8 cellular contexts compared by ENCODE assay signal in genomic region chr12:47773858-47774580, GRCh38. TPM values are rescaled to one million over a fixed set of nuclear protein-coding genes. Genes with fewer than 3 reads are reported as not detected.
A peak's percentile ranks its signal among the peaks of the same experiment; 100 is the strongest.
DNase-seq lines count a peak whose midpoint lies in the region; ATAC-seq, FAIRE-seq and TF ChIP-seq lines count a peak whose summit lies in the region.

No MANE protein-coding gene starts in this region.

- intact Hi-C loops in Right ventricle myocardium superior (cut with DNase I) = no loop called here
- intact Hi-C loops in gastrocnemius medialis (cut with DNase I; ENCODE audit: low total_unique reads) = loop anchor here (2.0 kb wide), 1 partner anchor 65 kb away; no protein-coding TSS in a partner anchor

- H3K9me3 ChIP-seq in GM23248 (ENCODE audit: low read depth) (no peaks in the 10 kb centered on the region), T-helper 17 cell (ENCODE audit: control insufficient read depth, low read length, poor library complexity, severe bottlenecking) (no peaks in the 10 kb centered on the region), gastrocnemius medialis (no peaks in the 10 kb centered on the region)

- H3K27ac ChIP-seq in GM23248 (no peak overlapping the region), gastrocnemius medialis (peak overlapping the region; percentile 76 to 93 (median 90))

- WGBS in GM23248 (ENCODE audit: low coverage in 1 of 2, low lambda C conversion rate in 2 of 2, missing lambda C conversion rate in 2 of 2), 2 experiments = 66 to 67% methylated on average over 14 of the region's 14 CpGs

- no peaks in the 10 kb centered on the region for H3K27me3 Mint-ChIP-seq in T-helper 17 cell

- H3K79me2 ChIP-seq in GM23248 (ENCODE audit: insufficient read depth) = no peaks in the 10 kb centered on the region

- H3K4me1 Mint-ChIP-seq in T-helper 17 cell = peaks cover 14% of the 10 kb centered on the region

- peaks cover 12% of the 10 kb centered on the region for H3F3A ChIP-seq in GM23248 (ENCODE audit: insufficient read depth)

- peaks cover 40% of the 10 kb centered on the region for H3K4me1 ChIP-seq in GM23248 (ENCODE audit: insufficient read depth)
- H3K4me1 ChIP-seq in gastrocnemius medialis = peaks cover 54 to 62% of the 10 kb centered on the region in 2 donors

- no peak for FAIRE-seq in GM12891 (lab: Jason Lieb, UNC)

- H3K27ac Mint-ChIP-seq in T-helper 17 cell = peak overlapping the region; percentile 81

- H3K27me3 ChIP-seq in GM23248 (replicated peaks; ENCODE audit: insufficient read depth) (no peaks in the 10 kb centered on the region), gastrocnemius medialis (no peaks in the 10 kb centered on the region)

- H3K9me2 ChIP-seq in GM23248 (ENCODE audit: insufficient read depth) = no peaks in the 10 kb centered on the region

- no peak for ATAC-seq in T-helper 17 cell
- peak; percentile 4 for ATAC-seq in Right ventricle myocardium superior (ENCODE audit: poor library complexity)
- ATAC-seq in gastrocnemius medialis = peak; percentile 4 to 6

- peak overlapping the region; percentile 72 for H3K9ac ChIP-seq in GM23248

- peak overlapping the region; percentile 82 for H3K4me3 ChIP-seq in GM23248
- peak overlapping the region; percentile 70 to 97 (median 79) for H3K4me3 ChIP-seq in gastrocnemius medialis

- in situ Hi-C loops in GM23248 (cut with MboI) = no loop called here
- in situ Hi-C loops in gastrocnemius medialis (cut with MboI; ENCODE audit: low sequenced_read_pairs in 4 of 4) = loop anchor here in 2 of 4 donors (10.0 kb wide), 1 partner anchor 59 kb away; no protein-coding TSS in a partner anchor

- peak overlapping the region; percentile 44 for H3K4me2 ChIP-seq in GM23248 (ENCODE audit: unreplicated experiment)

- H2AFZ ChIP-seq in GM23248 = peak overlapping the region; percentile 81

- DNase-seq in GM23248 (peak; percentile 32), T-helper 17 cell (no peak), Right ventricle myocardium superior (no peak), gastrocnemius medialis (no peak), DMS 273 treated with DMSO at 0.1 percent for 48 hours (lab: John Stamatoyannopoulos, UW) (no peak), NCI-H524 treated with DMSO at 0.1 percent for 48 hours (lab: John Stamatoyannopoulos, UW) (no peak), GM12891 (ENCODE audit: insufficient read length, low spot score) (no peak)
- no peak for DNase-seq in activated CD8-positive, alpha-beta memory T cell treated with anti-CD3 and anti-CD28 coated beads for 24 hours

- TF ChIP-seq CTCF in gastrocnemius medialis (IDR thresholded peaks at IDR 0.05 in 4 of 5, conservative IDR thresholded peaks at IDR 0.05 in 1 of 5) = peak in 1 of 5 experiments; percentile 9

- H3K4me3 Mint-ChIP-seq in T-helper 17 cell = peak overlapping the region; percentile 95

- TF ChIP-seq POLR2A in gastrocnemius medialis (IDR thresholded peaks at IDR 0.05) (no peak), GM12891 (IDR thresholded peaks at IDR 0.05; ENCODE audit: low read depth, low read length) (no peak)

- H4K20me1 ChIP-seq in GM23248 (ENCODE audit: insufficient read depth) = no peaks in the 10 kb centered on the region

- H3K36me3 Mint-ChIP-seq in T-helper 17 cell (ENCODE audit: low read depth) = no peaks in the 10 kb centered on the region

- H3K36me3 ChIP-seq in GM23248 (ENCODE audit: low read depth) (no peaks in the 10 kb centered on the region), gastrocnemius medialis (no peaks in the 10 kb centered on the region)

TF ChIP-seq in GM12891, 5 proteins besides CTCF, POLR2A, EP300 and RAD21:
- TF ChIP-seq SPI1 (IDR thresholded peaks at IDR 0.05; ENCODE audit: low read depth, low read length) (no peak), POLR2AphosphoS5 (IDR thresholded peaks at IDR 0.05; ENCODE audit: low read depth, low read length) (no peak), TAF1 (IDR thresholded peaks at IDR 0.05; ENCODE audit: low read depth, low read length) (no peak), POU2F2 (IDR thresholded peaks at IDR 0.05; ENCODE audit: low read depth, low read length) (no peak), PAX5 (IDR thresholded peaks at IDR 0.05; ENCODE audit: insufficient read depth, low read length, severe bottlenecking) (no peak)

RNA-seq across cellular contexts. Expression of gene SLC48A1, which starts 1.0 kb away (rescaled TPM):
- total RNA-seq in GM23248 (2014; rRNA removed; shearing (Covaris generic)) = 16.4 and 20.9 TPM in 2 replicates
- 19.1 and 21.8 TPM in 2 replicates for polyA plus RNA-seq in GM23248 (2016; fragmentation: Nextera tagmentation; extraction: Ambion mirVana)
- total RNA-seq in T-helper 17 cell (1 to 10 TPM; 5.9 to 6.9 TPM), Right ventricle myocardium superior (26.8 TPM), gastrocnemius medialis (10 to 100 TPM; 28.3 to 62.6 (median 45.6) TPM)
- 1.0 TPM for polyA plus RNA-seq in GM12891 (2012; ENCODE audit: low read depth, missing spikeins)

RNA-seq across cellular contexts. Expression of gene RAPGEF3, which starts 15.3 kb away (rescaled TPM):
- 1.3 and 3.7 TPM in 2 replicates for total RNA-seq in GM23248 (2014; rRNA removed; shearing (Covaris generic))
- 1.1 and 1.4 TPM in 2 replicates for polyA plus RNA-seq in GM23248 (2016; fragmentation: Nextera tagmentation; extraction: Ambion mirVana)
- total RNA-seq in T-helper 17 cell (under 1 TPM; 0.27 to 0.55 TPM), Right ventricle myocardium superior (30.6 TPM), gastrocnemius medialis (10 to 100 TPM; 17.0 to 27.0 (median 22.3) TPM)
- polyA plus RNA-seq in GM12891 (2012; ENCODE audit: low read depth, missing spikeins) = 0.47 TPM

RNA-seq across cellular contexts. Expression of gene HDAC7, which starts 45.7 kb away (rescaled TPM):
- 62.9 and 72.3 TPM in 2 replicates for total RNA-seq in GM23248 (2014; rRNA removed; shearing (Covaris generic))
- 45.3 and 46.2 TPM in 2 replicates for polyA plus RNA-seq in GM23248 (2016; fragmentation: Nextera tagmentation; extraction: Ambion mirVana)
- total RNA-seq in T-helper 17 cell (100 to 1,000 TPM; 129 to 151 TPM), Right ventricle myocardium superior (35.9 TPM), gastrocnemius medialis (10 to 100 TPM; 12.2 to 27.1 (median 17.0) TPM)
- polyA plus RNA-seq in GM12891 (2012; ENCODE audit: low read depth, missing spikeins) = 25.5 TPM

RNA-seq across cellular contexts. Expression of gene ENDOU, which starts 48.7 kb away (rescaled TPM):
- total RNA-seq in GM23248 (2014; rRNA removed; shearing (Covaris generic)) = 0.22 TPM in 1 of 2 replicates, not detected in the other
- polyA plus RNA-seq in GM23248 (2016; fragmentation: Nextera tagmentation; extraction: Ambion mirVana) = 0.10 TPM in 1 of 2 replicates, not detected in the other
- total RNA-seq in T-helper 17 cell = under 1 TPM in 1 of 2 donors, not detected in 1; 0.12 TPM
- total RNA-seq in Right ventricle myocardium superior = 0.11 TPM
- total RNA-seq in gastrocnemius medialis = under 1 TPM in 1 of 4 donors, not detected in 3; 0.16 TPM
- polyA plus RNA-seq in GM12891 (2012; ENCODE audit: low read depth, missing spikeins) = 0.12 TPM
